Comparison of ENCODE assay signal across 28 cellular contexts in the genomic region with DNA sequence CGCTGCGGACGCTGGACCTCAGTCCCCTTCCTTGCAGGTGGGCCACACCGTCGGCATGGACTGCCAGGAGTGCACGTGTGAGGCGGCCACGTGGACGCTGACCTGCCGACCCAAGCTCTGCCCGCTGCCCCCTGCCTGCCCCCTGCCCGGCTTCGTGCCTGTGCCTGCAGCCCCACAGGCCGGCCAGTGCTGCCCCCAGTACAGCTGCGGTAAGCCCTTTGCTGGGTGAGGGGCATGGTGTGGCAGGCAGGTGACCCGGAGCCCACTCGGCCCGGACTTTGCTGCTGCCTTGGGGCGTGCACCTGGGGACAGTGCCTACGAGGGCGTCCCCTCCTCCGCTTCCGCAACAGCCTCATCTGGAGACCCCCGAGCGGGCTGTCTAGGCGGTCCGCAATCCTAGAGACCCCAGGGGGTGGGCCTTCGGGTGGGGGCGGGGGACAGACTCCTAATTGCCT. TPM values are rescaled to one million over a fixed set of nuclear protein-coding genes. Genes with fewer than 3 reads are reported as not detected.
DNase-seq lines count a peak whose midpoint lies in the region; ATAC-seq and TF ChIP-seq lines count a peak whose summit lies in the region.
"Had no signal": no experiment of that assay in that cellular context is flagged by ENCODE, and none has a peak within 500 bp of the region (broad histone marks: within the 10 kb centered on the region; RNA-seq: fewer than 3 reads in every experiment).

No MANE protein-coding gene starts in this region.

- TF ChIP-seq CTCF in SK-N-SH (IDR thresholded peaks at IDR 0.05) (no peak), GM23338 (conservative IDR thresholded peaks at IDR 0.05; ENCODE audit: low read depth in 2 of 2) (no peak), left lung (IDR thresholded peaks at IDR 0.05) (no peak), spleen (IDR thresholded peaks at IDR 0.05 in 8 of 11, conservative IDR thresholded peaks at IDR 0.05 in 3 of 11) (no peak)

- 83% methylated on average over 3 of the region's 29 CpGs for WGBS in SK-N-SH (ENCODE audit: low lambda C conversion rate)
- 81 to 90% (median 85%) methylated on average over 8 to 29 of the region's 29 CpGs for WGBS in spleen, 5 donors

- no peaks in the 10 kb centered on the region for H3K36me3 ChIP-seq in SK-N-SH (replicated peaks in 1 of 2; ENCODE audit: control insufficient read depth in 1 of 2, insufficient read depth in 2 of 2, low read length in 1 of 2)
- no peaks in the 10 kb centered on the region for H3K36me3 ChIP-seq in GM23338 (ENCODE audit: insufficient read depth)
- H3K36me3 ChIP-seq in left lung = no peaks in the 10 kb centered on the region
- no peaks in the 10 kb centered on the region for H3K36me3 ChIP-seq in spleen

- H3K79me2 ChIP-seq in SK-N-SH (ENCODE audit: insufficient read depth) = no peaks in the 10 kb centered on the region
- H3K79me2 ChIP-seq in GM23338 (replicated peaks; ENCODE audit: insufficient read depth) = no peaks in the 10 kb centered on the region

- no peak for TF ChIP-seq RAD21 in SK-N-SH (IDR thresholded peaks at IDR 0.05; ENCODE audit: low read length)

- H3K9me2 ChIP-seq in SK-N-SH = no peaks in the 10 kb centered on the region
- no peaks in the 10 kb centered on the region for H3K9me2 ChIP-seq in GM23338 (ENCODE audit: insufficient read depth)

- H4K20me1 ChIP-seq in SK-N-SH (ENCODE audit: insufficient read depth) (no peaks in the 10 kb centered on the region), GM23338 (replicated peaks; ENCODE audit: insufficient read depth) (no peaks in the 10 kb centered on the region)

- H3K27me3 ChIP-seq in SK-N-SH (ENCODE audit: insufficient read depth) (peaks cover 5% of the 10 kb centered on the region; the same call in 1 of the 2 replicates), GM23338 (ENCODE audit: insufficient read depth) (no peaks in the 10 kb centered on the region), left lung (peaks cover 0 to 78% of the 10 kb centered on the region in 2 donors), spleen (replicated peaks in 1 of 7) (peaks cover 0 to 77% (median 28%) of the 10 kb centered on the region in 7 donors)

- ATAC-seq in SK-N-SH treated with all-trans-retinoic acid at 6 μM for 48 hours = no peak
- ATAC-seq in GM23338 = peak; percentile 14
- no peak for ATAC-seq in left lung
- no peak for ATAC-seq in GM21390 (IDR thresholded peaks at IDR 0.05; ENCODE audit: unreplicated experiment)
- ATAC-seq: GM12878 had no signal

- no peak overlapping the region for H3K4me3 Mint-ChIP-seq in GM23338
- H3K4me3 Mint-ChIP-seq: activated B cell treated with CpG ODN at 0.5 μM for 24 hours; activated CD4-positive, alpha-beta memory T cell treated with anti-CD3 and anti-CD28 coated beads, Interleukin-2, amount 10 ng/mL, durations not matched to agents 7 days and 5 days; activated naive CD8-positive, alpha-beta T cell had no signal

- H3K27me3 Mint-ChIP-seq in GM23338 (ENCODE audit: insufficient read depth, low read depth, poor library complexity) = peaks cover 6% of the 10 kb centered on the region
- H3K27me3 Mint-ChIP-seq: activated B cell treated with CpG ODN at 0.5 μM for 24 hours; activated CD4-positive, alpha-beta memory T cell treated with anti-CD3 and anti-CD28 coated beads, Interleukin-2, amount 10 ng/mL, durations not matched to agents 7 days and 5 days; activated naive CD8-positive, alpha-beta T cell had no signal

- no peak for TF ChIP-seq EP300 in SK-N-SH (IDR thresholded peaks at IDR 0.05; ENCODE audit: borderline replicate concordance in 1 of 2, low read depth in 1 of 2, low read length in 1 of 2)

- H3K36me3 Mint-ChIP-seq in GM23338 (ENCODE audit: low read depth) = no peaks in the 10 kb centered on the region
- H3K36me3 Mint-ChIP-seq: activated naive CD8-positive, alpha-beta T cell had no signal

- H2AFZ ChIP-seq in SK-N-SH (ENCODE audit: low read depth) = no peak overlapping the region
- no peak overlapping the region for H2AFZ ChIP-seq in GM23338

- TF ChIP-seq POLR2A in spleen (IDR thresholded peaks at IDR 0.05) = no peak

- no peak overlapping the region for H3K27ac Mint-ChIP-seq in GM23338
- H3K27ac Mint-ChIP-seq: activated B cell treated with CpG ODN at 0.5 μM for 24 hours; activated CD4-positive, alpha-beta memory T cell treated with anti-CD3 and anti-CD28 coated beads, Interleukin-2, amount 10 ng/mL, durations not matched to agents 7 days and 5 days; activated naive CD8-positive, alpha-beta T cell had no signal

- POLR2A ChIA-PET in SK-N-SH (lab: Yijun Ruan, JAX) = no interaction called here

- no peaks in the 10 kb centered on the region for H3K4me1 Mint-ChIP-seq in GM23338
- H3K4me1 Mint-ChIP-seq: activated B cell treated with CpG ODN at 0.5 μM for 24 hours; activated CD4-positive, alpha-beta memory T cell treated with anti-CD3 and anti-CD28 coated beads, Interleukin-2, amount 10 ng/mL, durations not matched to agents 7 days and 5 days had no signal

- no peak overlapping the region for H3K4me2 ChIP-seq in SK-N-SH
- H3K4me2 ChIP-seq in GM23338 = no peak overlapping the region

- H3K9me3 Mint-ChIP-seq in GM23338 = no peaks in the 10 kb centered on the region; the same call in 1 of the 3 replicates
- H3K9me3 Mint-ChIP-seq: activated B cell treated with CpG ODN at 0.5 μM for 24 hours; activated CD4-positive, alpha-beta memory T cell treated with anti-CD3 and anti-CD28 coated beads, Interleukin-2, amount 10 ng/mL, durations not matched to agents 7 days and 5 days had no signal

- H3K9ac ChIP-seq in SK-N-SH = no peak overlapping the region

- intact Hi-C loops in left lung (cut with DNase I) = no loop called here
- intact Hi-C loops in spleen (cut with DNase I; ENCODE audit: low total_unique reads) = no loop called here

- no peak overlapping the region for H3K27ac ChIP-seq in SK-N-SH (ENCODE audit: low read depth in 2 of 2, low read length in 1 of 2)
- no peak overlapping the region for H3K27ac ChIP-seq in GM23338 (ENCODE audit: low read depth)
- no peak overlapping the region for H3K27ac ChIP-seq in left lung
- no peak overlapping the region for H3K27ac ChIP-seq in spleen
- no peak overlapping the region for H3K27ac ChIP-seq in substantia nigra (ENCODE audit: low read depth, low read length, poor library complexity, severe bottlenecking)
- H3K27ac ChIP-seq: 22Rv1 had no signal

- CTCF ChIA-PET in SK-N-SH (lab: Yijun Ruan, JAX) = interaction anchor here (0.7 kb wide), 1 partner anchor 318 kb away, joined by 3 read pairs; no protein-coding TSS in a partner anchor

- H3K9me3 ChIP-seq in SK-N-SH (no peaks in the 10 kb centered on the region), left lung (no peaks in the 10 kb centered on the region), spleen (no peaks in the 10 kb centered on the region)

- H3F3A ChIP-seq in SK-N-SH (replicated peaks; ENCODE audit: insufficient read depth) (no peaks in the 10 kb centered on the region), GM23338 (replicated peaks; ENCODE audit: low read depth) (no peaks in the 10 kb centered on the region)

- peaks cover 0 to 10% of the 10 kb centered on the region in 2 experiments; a peak in 1 of 4 replicates for H3K4me1 ChIP-seq in SK-N-SH (ENCODE audit: control insufficient read depth in 1 of 2, insufficient read depth in 2 of 2, low read depth in 1 of 2, low read length in 1 of 2)
- H3K4me1 ChIP-seq in GM23338 (ENCODE audit: insufficient read depth) = no peaks in the 10 kb centered on the region
- H3K4me1 ChIP-seq in left lung = no peaks in the 10 kb centered on the region
- peaks cover 0 to 2% (median 0%) of the 10 kb centered on the region in 6 donors for H3K4me1 ChIP-seq in spleen

- peak; percentile 14 for DNase-seq in SK-N-SH
- DNase-seq in GM23338 (ENCODE audit: low spot score) = no peak
- peak; percentile 21 to 80 for DNase-seq in left lung
- peak; percentile 51 for DNase-seq in spleen
- DNase-seq in cerebellar cortex (ENCODE audit: low spot score) = no peak
- DNase-seq in substantia nigra (lab: John Stamatoyannopoulos, UW) = no peak
- DNase-seq: activated B cell treated with CpG ODN at 0.5 μM for 24 hours; activated CD4-positive, alpha-beta memory T cell treated with anti-CD3 and anti-CD28 coated beads, Interleukin-2, amount 10 ng/mL, durations not matched to agents 7 days and 5 days; cerebellar nuclear complex; effector CD8-positive, alpha-beta T cell; foreskin melanocyte; GF-D8; GOT3; MV-4-11; NCI-H2171; NCI-H526 treated with DMSO at 0.1 percent for 48 hours; stimulated activated CD4-positive, alpha-beta T cell treated with anti-CD3 and anti-CD28 coated beads, Interleukin-1b, Interleukin-23, amount 100 ng/mL, for 48 hours; T-helper 9 cell had no signal

- H3K4me3 ChIP-seq in SK-N-SH (ENCODE audit: low read depth in 2 of 2, low read length in 1 of 2) (no peak overlapping the region), GM23338 (no peak overlapping the region), left lung (no peak overlapping the region), spleen (no peak overlapping the region)
- H3K4me3 ChIP-seq: GM12878 had no signal

TF ChIP-seq in SK-N-SH, 30 proteins besides CTCF, POLR2A, EP300 and RAD21 (continues in another document):
- TF ChIP-seq RCOR1 (IDR thresholded peaks at IDR 0.05; ENCODE audit: low read length) = no peak
- TF ChIP-seq SMC3 (IDR thresholded peaks at IDR 0.05; ENCODE audit: low read depth, low read length) = no peak
- TF ChIP-seq YY1 (IDR thresholded peaks at IDR 0.05; ENCODE audit: low read depth) = no peak

TF ChIP-seq in SK-N-SH treated with all-trans-retinoic acid at 6 μM for 48 hours, 23 proteins besides CTCF, POLR2A, EP300 and RAD21 (continues in another document):
- TF ChIP-seq ZNF8 (CRISPR knock-in tag; IDR thresholded peaks at IDR 0.05) (no peak), ZNF70 (CRISPR knock-in tag; IDR thresholded peaks at IDR 0.05) (no peak), ISL1 (CRISPR knock-in tag; IDR thresholded peaks at IDR 0.05) (no peak), SNAI2 (CRISPR knock-in tag; IDR thresholded peaks at IDR 0.05) (no peak)

TF ChIP-seq in GM23338, 12 proteins besides CTCF, POLR2A, EP300 and RAD21 (continues in another document):
- TF ChIP-seq ZNF331 (CRISPR knock-in tag; IDR thresholded peaks at IDR 0.05; ENCODE audit: low read depth) = no peak
- no peak for TF ChIP-seq NANOG (IDR thresholded peaks at IDR 0.05; ENCODE audit: borderline replicate concordance)

RNA-seq across cellular contexts. Expression of gene MUC5B, which starts 25.4 kb away (rescaled TPM):
- not detected in 2 replicates for polyA plus RNA-seq in SK-N-SH (2012; rRNA removed)
- not detected in 2 replicates for polyA plus RNA-seq in SK-N-SH (2012; cell fraction: cytosol; rRNA removed)
- polyA plus RNA-seq in SK-N-SH (2012; cell fraction: nucleus; rRNA removed) = not detected in 2 replicates
- total RNA-seq in GM23338 (2014; rRNA removed; shearing (Covaris generic)) = 0.90 TPM in 1 of 2 replicates, not detected in the other
- polyA plus RNA-seq in GM23338 (2016; fragmentation: Nextera tagmentation; extraction: Ambion mirVana) = 0.05 and 0.18 TPM in 2 replicates
- 10 to 100 TPM in 1 of 2 donors, under 1 TPM in 1; 0.06 to 33.4 TPM for total RNA-seq in left lung
- total RNA-seq in spleen = under 1 TPM in 1 of 7 donors, not detected in 6; 0.09 TPM
- under 1 TPM in 2 of 3 donors, not detected in 1; under 0.01 TPM for polyA plus RNA-seq in spleen
- total RNA-seq: activated B cell treated with CpG ODN at 0.5 μM for 24 hours; activated CD4-positive, alpha-beta memory T cell treated with anti-CD3 and anti-CD28 coated beads, Interleukin-2, amount 10 ng/mL, durations not matched to agents 7 days and 5 days; astrocyte; lung microvascular endothelial cell; RPMI7951; temporal lobe had no signal
- polyA plus RNA-seq: GM12878 had no signal

RNA-seq across cellular contexts. Expression of gene MUC5AC, which starts 39.7 kb away (rescaled TPM):
- polyA plus RNA-seq in SK-N-SH (2012; rRNA removed) (not detected in 2 replicates), GM23338 (2016; fragmentation: Nextera tagmentation; extraction: Ambion mirVana) (not detected in 2 replicates), spleen (under 1 TPM in 2 of 3 donors, not detected in 1; under 0.01 TPM)
- not detected in 2 replicates for polyA plus RNA-seq in SK-N-SH (2012; cell fraction: cytosol; rRNA removed)
- not detected in 2 replicates for polyA plus RNA-seq in SK-N-SH (2012; cell fraction: nucleus; rRNA removed)
- total RNA-seq in GM23338 (2014; rRNA removed; shearing (Covaris generic)) = not detected in 2 replicates
- total RNA-seq in left lung (under 1 TPM in 1 of 2 donors, not detected in 1; 0.37 TPM), spleen (not detected)
- total RNA-seq: activated B cell treated with CpG ODN at 0.5 μM for 24 hours; activated CD4-positive, alpha-beta memory T cell treated with anti-CD3 and anti-CD28 coated beads, Interleukin-2, amount 10 ng/mL, durations not matched to agents 7 days and 5 days; astrocyte; GM12878; lung microvascular endothelial cell; omental fat pad; RPMI7951 had no signal

Comparison
In these comparisons a context has a peak if more than half of its experiments do, and no peak if none do; other contexts are left out.
1. DNase-seq: peak in SK-N-SH (single experiment), left lung (2 of 2) and spleen (single experiment); none in GM23338 (single experiment), cerebellar cortex (single experiment) and substantia nigra (0 of 49).